ENCODE assay signal across 9 cellular contexts in genomic region chr11:69950120-69950519, GRCh38.
DNase-seq lines count a peak whose midpoint lies in the region; ATAC-seq and TF ChIP-seq lines count a peak whose summit lies in the region.
"Had no signal": no experiment of that assay in that cellular context is flagged by ENCODE, and none has a peak within 500 bp of the region (broad histone marks: within the 10 kb centered on the region; RNA-seq: fewer than 3 reads in every experiment).

No MANE protein-coding gene starts in this region.

- H3K4me3 ChIP-seq in epithelial cell of proximal tubule (ENCODE audit: low read depth, low read length), result no peak overlapping the region

- H3K36me3 Mint-ChIP-seq in activated T-cell treated with anti-CD3 and anti-CD28 coated beads, Interleukin-2, amount 50 U/mL, for 72 hours (ENCODE audit: insufficient read depth in 2 of 2), result no peaks in the 10 kb centered on the region
- H3K36me3 Mint-ChIP-seq in stimulated activated naive B cell treated with anti-CD40 and anti-IgM and Interleukin-4, amounts not matched to agents 10 μg/mL and 1 μg/mL and 100 μg/mL, for 72 hours, result peaks cover 0 to 1% of the 10 kb centered on the region in 2 donors
- H3K36me3 Mint-ChIP-seq: naive B cell had no signal

- TF ChIP-seq CTCF in epithelial cell of proximal tubule (conservative IDR thresholded peaks at IDR 0.05; ENCODE audit: low read depth, low read length) (peak; percentile 57), omental fat pad (IDR thresholded peaks at IDR 0.05) (no peak)

- H3K27ac Mint-ChIP-seq in activated T-cell treated with anti-CD3 and anti-CD28 coated beads, Interleukin-2, amount 50 U/mL, for 72 hours, result no peak overlapping the region
- H3K27ac Mint-ChIP-seq in stimulated activated naive B cell treated with anti-CD40 and anti-IgM and Interleukin-4, amounts not matched to agents 10 μg/mL and 1 μg/mL and 100 μg/mL, for 72 hours, result no peak overlapping the region

- peak; percentile 29 to 57 for DNase-seq in activated T-cell treated with anti-CD3 and anti-CD28 coated beads, Interleukin-2, amount 50 U/mL, for 72 hours
- DNase-seq in activated T-cell treated with anti-CD3 and anti-CD28 coated beads for 4 hours, result no peak
- DNase-seq in NOMO-1 treated with DMSO at 0.1 percent for 48 hours (lab: John Stamatoyannopoulos, UW; ENCODE audit: unreplicated experiment), result peak; percentile 4
- no peak for DNase-seq in epithelial cell of proximal tubule (ENCODE audit: low read depth)
- peak; percentile 36 for DNase-seq in stimulated activated naive B cell treated with anti-CD40 and anti-IgM and Interleukin-4, amounts not matched to agents 10 μg/mL and 1 μg/mL and 100 μg/mL, for 72 hours
- DNase-seq in omental fat pad (ENCODE audit: low spot score), result no peak
- DNase-seq: naive B cell had no signal

- no peaks in the 10 kb centered on the region for H3K27me3 Mint-ChIP-seq in activated T-cell treated with anti-CD3 and anti-CD28 coated beads, Interleukin-2, amount 50 U/mL, for 72 hours (ENCODE audit: low read depth)
- H3K27me3 Mint-ChIP-seq in stimulated activated naive B cell treated with anti-CD40 and anti-IgM and Interleukin-4, amounts not matched to agents 10 μg/mL and 1 μg/mL and 100 μg/mL, for 72 hours, result peaks cover 5 to 23% of the 10 kb centered on the region in 2 donors

- no peaks in the 10 kb centered on the region for H3K9me3 Mint-ChIP-seq in activated T-cell treated with anti-CD3 and anti-CD28 coated beads, Interleukin-2, amount 50 U/mL, for 72 hours
- peaks cover 0 to 5% of the 10 kb centered on the region in 2 donors for H3K9me3 Mint-ChIP-seq in stimulated activated naive B cell treated with anti-CD40 and anti-IgM and Interleukin-4, amounts not matched to agents 10 μg/mL and 1 μg/mL and 100 μg/mL, for 72 hours

- ATAC-seq in activated T-cell treated with anti-CD3 and anti-CD28 coated beads, Interleukin-2, amount 50 U/mL, for 72 hours (replicated peaks in 1 of 2), result peak in 1 of 2 donors; percentile 43
- peak; percentile 62 to 71 for ATAC-seq in stimulated activated naive B cell treated with anti-CD40 and anti-IgM and Interleukin-4, amounts not matched to agents 10 μg/mL and 1 μg/mL and 100 μg/mL, for 72 hours (replicated peaks)
- no peak for ATAC-seq in omental fat pad (ENCODE audit: low FRiP score)
- no peak for ATAC-seq in GM18868 (IDR thresholded peaks at IDR 0.05; ENCODE audit: unreplicated experiment)
- no peak for ATAC-seq in HG03460 (IDR thresholded peaks at IDR 0.05; ENCODE audit: unreplicated experiment)

- H3K4me1 Mint-ChIP-seq in activated T-cell treated with anti-CD3 and anti-CD28 coated beads, Interleukin-2, amount 50 U/mL, for 72 hours (ENCODE audit: low read depth), result no peaks in the 10 kb centered on the region
- H3K4me1 Mint-ChIP-seq in stimulated activated naive B cell treated with anti-CD40 and anti-IgM and Interleukin-4, amounts not matched to agents 10 μg/mL and 1 μg/mL and 100 μg/mL, for 72 hours, result no peaks in the 10 kb centered on the region
- H3K4me1 Mint-ChIP-seq: naive B cell had no signal

- no peak overlapping the region for H3K4me3 Mint-ChIP-seq in activated T-cell treated with anti-CD3 and anti-CD28 coated beads, Interleukin-2, amount 50 U/mL, for 72 hours
- H3K4me3 Mint-ChIP-seq in stimulated activated naive B cell treated with anti-CD40 and anti-IgM and Interleukin-4, amounts not matched to agents 10 μg/mL and 1 μg/mL and 100 μg/mL, for 72 hours, result no peak overlapping the region
- H3K4me3 Mint-ChIP-seq: naive B cell had no signal

Comparison
In these comparisons a context has a peak if more than half of its experiments do, and no peak if none do; other contexts are left out.
1. DNase-seq: peak in activated T-cell treated with anti-CD3 and anti-CD28 coated beads, Interleukin-2, amount 50 U/mL, for 72 hours (2 of 2), NOMO-1 treated with DMSO at 0.1 percent for 48 hours (single experiment) and stimulated activated naive B cell treated with anti-CD40 and anti-IgM and Interleukin-4, amounts not matched to agents 10 μg/mL and 1 μg/mL and 100 μg/mL, for 72 hours (single experiment); none in activated T-cell treated with anti-CD3 and anti-CD28 coated beads for 4 hours (single experiment), epithelial cell of proximal tubule (single experiment) and omental fat pad (single experiment).
2. ATAC-seq: peak in stimulated activated naive B cell treated with anti-CD40 and anti-IgM and Interleukin-4, amounts not matched to agents 10 μg/mL and 1 μg/mL and 100 μg/mL, for 72 hours (2 of 2); none in omental fat pad (single experiment), GM18868 (single experiment) and HG03460 (single experiment).